Comparison of ENCODE assay signal across 19 cellular contexts in the genomic region with DNA sequence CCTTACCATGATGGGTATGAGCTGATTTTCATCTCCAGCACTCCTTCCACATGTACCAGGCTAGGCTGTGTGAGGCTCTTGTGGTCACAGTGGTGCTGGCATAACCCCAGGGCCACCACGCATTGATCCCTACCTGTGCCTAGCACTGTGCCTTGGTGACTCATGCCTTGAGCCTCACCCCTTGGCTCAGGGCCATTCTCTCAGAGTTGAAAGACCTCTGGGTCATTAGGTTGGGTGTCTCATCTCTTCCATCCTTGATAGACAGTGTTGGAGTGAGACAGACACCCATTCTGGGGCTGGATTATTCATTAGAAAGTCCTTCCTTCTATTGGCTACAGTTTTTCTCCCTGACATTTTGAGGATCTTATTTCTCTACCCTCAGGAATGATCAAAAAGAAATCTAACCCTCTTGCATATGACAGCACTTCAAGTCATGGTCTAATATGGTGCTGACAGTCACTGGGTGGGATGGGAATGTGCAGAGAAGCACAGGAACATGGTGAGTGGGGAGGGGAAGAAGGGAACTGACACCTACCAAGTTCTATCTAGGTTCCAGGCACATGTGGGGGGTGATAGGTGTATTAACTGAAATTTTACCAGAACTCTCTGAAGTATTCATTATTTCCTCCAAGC. TPM values are rescaled to one million over a fixed set of nuclear protein-coding genes. Genes with fewer than 3 reads are reported as not detected.
DNase-seq lines count a peak whose midpoint lies in the region; ATAC-seq and TF ChIP-seq lines count a peak whose summit lies in the region.
"Had no signal": no experiment of that assay in that cellular context is flagged by ENCODE, and none has a peak within 500 bp of the region (broad histone marks: within the 10 kb centered on the region; RNA-seq: fewer than 3 reads in every experiment).

No MANE protein-coding gene starts in this region.

- H3K27me3 ChIP-seq in spleen (replicated peaks in 1 of 7), result no peaks in the 10 kb centered on the region
- H3K27me3 ChIP-seq: BLaER1 treated with 17β-estradiol and CSF1 and Interleukin-3, amounts not matched to agents 10 nM and 100 nM had no signal

- H3K27ac ChIP-seq in spleen (peak overlapping the region in 2 of 8 donors; percentile 12 to 60), RWPE1 (no peak overlapping the region)
- H3K27ac ChIP-seq: 22Rv1; BLaER1 treated with 17β-estradiol and CSF1 and Interleukin-3, amounts not matched to agents 10 nM and 100 nM; PC-9 had no signal

- no peaks in the 10 kb centered on the region for H3K36me3 Mint-ChIP-seq in activated naive CD8-positive, alpha-beta T cell treated with anti-CD3 and anti-CD28 coated beads, Interleukin-2, amount 50 U/mL, for 24 hours (ENCODE audit: low read depth)
- no peaks in the 10 kb centered on the region for H3K36me3 Mint-ChIP-seq in activated naive CD8-positive, alpha-beta T cell treated with anti-CD3 and anti-CD28 coated beads for 36 hours
- H3K36me3 Mint-ChIP-seq in endothelial cell (ENCODE audit: low read depth, unreplicated experiment), result peaks cover 68% of the 10 kb centered on the region
- H3K36me3 Mint-ChIP-seq in WTC11, result no peaks in the 10 kb centered on the region; the same call in none of the 2 replicates

- H3K27ac Mint-ChIP-seq in activated naive CD8-positive, alpha-beta T cell treated with anti-CD3 and anti-CD28 coated beads, Interleukin-2, amount 50 U/mL, for 24 hours, result no peak overlapping the region
- no peak overlapping the region for H3K27ac Mint-ChIP-seq in activated naive CD8-positive, alpha-beta T cell treated with anti-CD3 and anti-CD28 coated beads for 36 hours
- H3K27ac Mint-ChIP-seq in endothelial cell (ENCODE audit: unreplicated experiment), result peak overlapping the region; percentile 91
- H3K27ac Mint-ChIP-seq in WTC11, result no peak overlapping the region
- H3K27ac Mint-ChIP-seq: HFFc6 had no signal

- peaks cover 3% of the 10 kb centered on the region for H3K27me3 Mint-ChIP-seq in activated naive CD8-positive, alpha-beta T cell treated with anti-CD3 and anti-CD28 coated beads, Interleukin-2, amount 50 U/mL, for 24 hours
- H3K27me3 Mint-ChIP-seq in activated naive CD8-positive, alpha-beta T cell treated with anti-CD3 and anti-CD28 coated beads for 36 hours, result no peaks in the 10 kb centered on the region
- H3K27me3 Mint-ChIP-seq in endothelial cell (ENCODE audit: unreplicated experiment) (peaks cover 16% of the 10 kb centered on the region), WTC11 (ENCODE audit: low read depth) (no peaks in the 10 kb centered on the region; the same call in 1 of the 2 replicates)

- H3K36me3 ChIP-seq in spleen, result peaks cover 0 to 51% (median 0%) of the 10 kb centered on the region in 6 donors

- no peak for TF ChIP-seq POLR2A in spleen (IDR thresholded peaks at IDR 0.05)

- ATAC-seq in activated naive CD8-positive, alpha-beta T cell treated with anti-CD3 and anti-CD28 coated beads, Interleukin-2, amount 50 U/mL, for 24 hours, result peak; percentile 46
- no peak for ATAC-seq in WTC11

- no peak overlapping the region for H3K4me3 Mint-ChIP-seq in activated naive CD8-positive, alpha-beta T cell treated with anti-CD3 and anti-CD28 coated beads, Interleukin-2, amount 50 U/mL, for 24 hours
- no peak overlapping the region for H3K4me3 Mint-ChIP-seq in activated naive CD8-positive, alpha-beta T cell treated with anti-CD3 and anti-CD28 coated beads for 36 hours
- H3K4me3 Mint-ChIP-seq in endothelial cell (ENCODE audit: unreplicated experiment) (peak overlapping the region; percentile 79), WTC11 (no peak overlapping the region)
- H3K4me3 Mint-ChIP-seq: HFFc6 had no signal

- peaks cover 0 to 42% (median 10%) of the 10 kb centered on the region in 6 donors for H3K4me1 ChIP-seq in spleen

- no peaks in the 10 kb centered on the region for H3K4me1 Mint-ChIP-seq in activated naive CD8-positive, alpha-beta T cell treated with anti-CD3 and anti-CD28 coated beads, Interleukin-2, amount 50 U/mL, for 24 hours
- H3K4me1 Mint-ChIP-seq in activated naive CD8-positive, alpha-beta T cell treated with anti-CD3 and anti-CD28 coated beads for 36 hours, result no peaks in the 10 kb centered on the region
- peaks cover 76% of the 10 kb centered on the region for H3K4me1 Mint-ChIP-seq in endothelial cell (ENCODE audit: unreplicated experiment)
- H3K4me1 Mint-ChIP-seq in WTC11, result peaks cover 28% of the 10 kb centered on the region

- H3K9me3 ChIP-seq in spleen, result no peaks in the 10 kb centered on the region

- WGBS in spleen, 5 donors, result 84 to 100% (median 93%) methylated on average over 1 of the region's 1 CpG

- CTCF ChIA-PET in WTC11 (lab: Charles Lee) (interaction anchor here (1.9 to 3.3 kb wide), 3 partner anchors 16 to 41 kb away, joined by 4 to 24 read pairs (median 9); no protein-coding TSS in a partner anchor), RWPE1 (lab: Yijun Ruan, JAX) (no interaction called here)

- DNase-seq in activated naive CD8-positive, alpha-beta T cell treated with anti-CD3 and anti-CD28 coated beads, Interleukin-2, amount 50 U/mL, for 24 hours, result no peak
- DNase-seq in activated naive CD8-positive, alpha-beta T cell treated with anti-CD3 and anti-CD28 coated beads for 36 hours, result no peak
- DNase-seq in endothelial cell (ENCODE audit: low spot score) (no peak), myocyte (ENCODE audit: low read depth) (peak; percentile 60), spleen (peak; percentile 57), WTC11 (ENCODE audit: low spot score) (no peak), RWPE1 (ENCODE audit: low spot score) (no peak)
- DNase-seq in activated CD4-positive, alpha-beta T cell treated with anti-CD3 and anti-CD28 coated beads for 48 hours, result no peak
- DNase-seq: DMS 273 treated with DMSO at 0.1 percent for 48 hours, GOT3, HFFc6, Karpas-422, NCI-H1436, NCI-H2081, NCI-H226, PC-9, SHP77 had no signal

- H3K9me3 Mint-ChIP-seq in activated naive CD8-positive, alpha-beta T cell treated with anti-CD3 and anti-CD28 coated beads, Interleukin-2, amount 50 U/mL, for 24 hours, result no peaks in the 10 kb centered on the region
- H3K9me3 Mint-ChIP-seq in activated naive CD8-positive, alpha-beta T cell treated with anti-CD3 and anti-CD28 coated beads for 36 hours, result no peaks in the 10 kb centered on the region
- no peaks in the 10 kb centered on the region for H3K9me3 Mint-ChIP-seq in endothelial cell (ENCODE audit: unreplicated experiment)
- peaks cover 4% of the 10 kb centered on the region; the same call in 1 of the 2 replicates for H3K9me3 Mint-ChIP-seq in WTC11
- H3K9me3 Mint-ChIP-seq: HFFc6 had no signal

- no peak overlapping the region for H3K4me3 ChIP-seq in spleen
- H3K4me3 ChIP-seq: BLaER1 treated with 17β-estradiol and CSF1 and Interleukin-3, amounts not matched to agents 10 nM and 100 nM; PC-9 had no signal

- POLR2A ChIA-PET in WTC11 (lab: Charles Lee), result no interaction called here
- POLR2A ChIA-PET in RWPE1 (lab: Yijun Ruan, JAX; ENCODE audit: low non-redundant PET), result no interaction called here

- TF ChIP-seq CTCF in endothelial cell (IDR thresholded peaks at IDR 0.05; ENCODE audit: unreplicated experiment), result no peak
- no peak for TF ChIP-seq CTCF in spleen (IDR thresholded peaks at IDR 0.05 in 8 of 11, conservative IDR thresholded peaks at IDR 0.05 in 3 of 11)
- TF ChIP-seq CTCF in WTC11 (IDR thresholded peaks at IDR 0.05), result no peak
- no peak for TF ChIP-seq CTCF in RWPE1 (conservative IDR thresholded peaks at IDR 0.05; ENCODE audit: low read depth)

- intact Hi-C loops in spleen (cut with DNase I; ENCODE audit: low total_unique reads), result no loop called here

TF ChIP-seq in WTC11, 78 proteins besides CTCF, POLR2A, EP300 and RAD21 (continues in another document):
- TF ChIP-seq ZNF232 (CRISPR knock-in tag; IDR thresholded peaks at IDR 0.05) (no peak), TP53 (CRISPR knock-in tag; IDR thresholded peaks at IDR 0.05) (no peak)
- TF ChIP-seq, protein P1, sequence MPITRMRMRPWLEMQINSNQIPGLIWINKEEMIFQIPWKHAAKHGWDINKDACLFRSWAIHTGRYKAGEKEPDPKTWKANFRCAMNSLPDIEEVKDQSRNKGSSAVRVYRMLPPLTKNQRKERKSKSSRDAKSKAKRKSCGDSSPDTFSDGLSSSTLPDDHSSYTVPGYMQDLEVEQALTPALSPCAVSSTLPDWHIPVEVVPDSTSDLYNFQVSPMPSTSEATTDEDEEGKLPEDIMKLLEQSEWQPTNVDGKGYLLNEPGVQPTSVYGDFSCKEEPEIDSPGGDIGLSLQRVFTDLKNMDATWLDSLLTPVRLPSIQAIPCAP (CRISPR knock-in tag; IDR thresholded peaks at IDR 0.05), result no peak
- TF ChIP-seq, protein P2, sequence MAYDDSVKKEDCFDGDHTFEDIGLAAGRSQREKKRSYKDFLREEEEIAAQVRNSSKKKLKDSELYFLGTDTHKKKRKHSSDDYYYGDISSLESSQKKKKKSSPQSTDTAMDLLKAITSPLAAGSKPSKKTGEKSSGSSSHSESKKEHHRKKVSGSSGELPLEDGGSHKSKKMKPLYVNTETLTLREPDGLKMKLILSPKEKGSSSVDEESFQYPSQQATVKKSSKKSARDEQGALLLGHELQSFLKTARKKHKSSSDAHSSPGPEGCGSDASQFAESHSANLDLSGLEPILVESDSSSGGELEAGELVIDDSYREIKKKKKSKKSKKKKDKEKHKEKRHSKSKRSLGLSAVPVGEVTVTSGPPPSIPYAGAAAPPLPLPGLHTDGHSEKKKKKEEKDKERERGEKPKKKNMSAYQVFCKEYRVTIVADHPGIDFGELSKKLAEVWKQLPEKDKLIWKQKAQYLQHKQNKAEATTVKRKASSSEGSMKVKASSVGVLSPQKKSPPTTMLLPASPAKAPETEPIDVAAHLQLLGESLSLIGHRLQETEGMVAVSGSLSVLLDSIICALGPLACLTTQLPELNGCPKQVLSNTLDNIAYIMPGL (CRISPR knock-in tag; IDR thresholded peaks at IDR 0.05), result no peak
- TF ChIP-seq, protein P3, sequence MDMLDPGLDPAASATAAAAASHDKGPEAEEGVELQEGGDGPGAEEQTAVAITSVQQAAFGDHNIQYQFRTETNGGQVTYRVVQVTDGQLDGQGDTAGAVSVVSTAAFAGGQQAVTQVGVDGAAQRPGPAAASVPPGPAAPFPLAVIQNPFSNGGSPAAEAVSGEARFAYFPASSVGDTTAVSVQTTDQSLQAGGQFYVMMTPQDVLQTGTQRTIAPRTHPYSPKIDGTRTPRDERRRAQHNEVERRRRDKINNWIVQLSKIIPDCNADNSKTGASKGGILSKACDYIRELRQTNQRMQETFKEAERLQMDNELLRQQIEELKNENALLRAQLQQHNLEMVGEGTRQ (CRISPR knock-in tag; IDR thresholded peaks at IDR 0.05), result no peak

RNA-seq across cellular contexts. Expression of a gene that starts 41.3 kb away (rescaled TPM):
- 1 to 10 TPM; 4.3 to 5.5 TPM for total RNA-seq in activated naive CD8-positive, alpha-beta T cell treated with anti-CD3 and anti-CD28 coated beads for 36 hours
- 566 TPM for total RNA-seq in endothelial cell (ENCODE audit: unreplicated experiment)
- total RNA-seq in myocyte, result 114 and 149 TPM in 2 replicates
- 176 TPM for polyA plus RNA-seq in myocyte (2012)
- 100 to 1,000 TPM; 114 to 287 (median 142) TPM for total RNA-seq in spleen
- polyA plus RNA-seq in spleen, result 10 to 100 TPM in 2 of 3 donors, 1 to 10 TPM in 1; 4.0 to 36.0 (median 13.7) TPM
- 14.8 to 15.5 TPM (median 15.0 TPM) in 3 replicates for total RNA-seq in WTC11 (2021)

Comparison
In these comparisons a context has a peak if more than half of its experiments do, and no peak if none do; other contexts are left out.
1. DNase-seq: peak in myocyte (single experiment) and spleen (single experiment); none in activated naive CD8-positive, alpha-beta T cell treated with anti-CD3 and anti-CD28 coated beads, Interleukin-2, amount 50 U/mL, for 24 hours (single experiment), activated naive CD8-positive, alpha-beta T cell treated with anti-CD3 and anti-CD28 coated beads for 36 hours (single experiment), endothelial cell (single experiment), activated CD4-positive, alpha-beta T cell treated with anti-CD3 and anti-CD28 coated beads for 48 hours (single experiment), WTC11 (single experiment) and RWPE1 (single experiment).